Comparison of ENCODE assay signal across 8 cellular contexts in the genomic region with DNA sequence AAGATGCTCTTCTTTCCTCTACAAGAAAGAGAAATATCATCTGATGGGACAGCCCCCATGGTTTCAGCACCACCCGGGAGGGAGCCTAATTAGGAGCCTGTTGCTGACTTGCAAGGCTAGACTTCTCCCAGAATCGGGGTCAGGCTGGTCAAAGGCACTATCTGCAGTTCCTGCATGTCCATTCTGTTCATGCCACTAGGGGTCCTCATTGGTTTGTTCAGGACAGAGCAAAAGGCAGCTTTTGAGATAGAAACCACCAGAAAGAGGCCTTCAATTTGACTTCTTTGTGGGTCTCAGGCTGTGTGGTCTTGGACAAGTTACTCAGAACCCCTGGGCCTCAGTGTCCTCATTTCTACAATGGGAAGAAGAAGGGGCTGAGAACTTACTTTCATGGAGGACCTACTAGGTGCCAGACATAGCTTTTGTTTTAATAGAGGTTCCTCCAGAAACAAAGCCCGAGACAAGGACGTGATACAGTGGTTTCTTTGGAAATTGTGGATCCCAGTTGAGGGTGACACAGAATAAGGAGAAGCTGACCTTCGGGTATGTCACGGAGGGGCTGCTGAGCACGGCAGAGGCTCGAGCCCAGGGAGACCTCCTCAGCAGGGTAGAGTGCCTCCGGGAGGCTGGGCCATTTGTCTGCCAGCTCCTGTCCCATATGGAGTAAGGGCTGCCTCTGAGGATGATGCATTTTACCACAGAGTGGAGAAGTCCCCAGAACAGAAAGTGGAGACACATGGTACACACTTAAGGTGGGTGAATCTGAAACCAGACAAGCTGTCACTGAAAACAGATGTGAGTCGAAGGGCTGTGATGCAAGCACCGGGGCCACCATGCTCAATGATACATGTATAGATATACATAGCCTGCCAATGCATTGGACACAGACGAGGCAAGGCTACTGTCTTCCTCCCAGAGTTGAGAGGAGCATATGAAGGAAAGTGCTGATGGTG. TPM values are rescaled to one million over a fixed set of nuclear protein-coding genes. Genes with fewer than 3 reads are reported as not detected.
DNase-seq lines count a peak whose midpoint lies in the region; ATAC-seq, FAIRE-seq and TF ChIP-seq lines count a peak whose summit lies in the region.

No MANE protein-coding gene starts in this region.

- H3K4me1 Mint-ChIP-seq in activated naive CD4-positive, alpha-beta T cell treated with anti-CD3 and anti-CD28 coated beads, Interleukin-2, amount 10 ng/mL, durations not matched to agents 7 days and 5 days: no peaks in the 10 kb centered on the region

- peaks cover 0 to 4% of the 10 kb centered on the region in 2 donors for H3K27me3 ChIP-seq in tibial artery

- no peaks in the 10 kb centered on the region for H3K9me3 Mint-ChIP-seq in activated naive CD4-positive, alpha-beta T cell treated with anti-CD3 and anti-CD28 coated beads, Interleukin-2, amount 10 ng/mL, durations not matched to agents 7 days and 5 days

- intact Hi-C loops in kidney (cut with DNase I) (no loop called here), tibial artery (cut with DNase I; ENCODE audit: low total_unique reads) (no loop called here)

- peak; percentile 65 for ATAC-seq in GM19043 (IDR thresholded peaks at IDR 0.05; ENCODE audit: low read depth, unreplicated experiment)
- peak; percentile 79 for ATAC-seq in HG03103 (IDR thresholded peaks at IDR 0.05; ENCODE audit: low read depth, unreplicated experiment)

- peak; percentile 60 for TF ChIP-seq CTCF in D721Med (IDR thresholded peaks at IDR 0.05; ENCODE audit: insufficient read depth, missing control alignments)
- peak; percentile 72 for TF ChIP-seq CTCF in astrocyte of the spinal cord (IDR thresholded peaks at IDR 0.05; ENCODE audit: low read depth, low read length)
- peak; percentile 47 for TF ChIP-seq CTCF in kidney (IDR thresholded peaks at IDR 0.05; ENCODE audit: borderline replicate concordance, extremely low read depth, insufficient read depth)
- peak in 1 of 2 experiments; percentile 5 for TF ChIP-seq CTCF in tibial artery (IDR thresholded peaks at IDR 0.05)

- H3K9me3 ChIP-seq in kidney (ENCODE audit: control insufficient read depth in 1 of 2, low read length in 2 of 2) (no peaks in the 10 kb centered on the region), tibial artery (no peaks in the 10 kb centered on the region)

- no peaks in the 10 kb centered on the region for H3K27me3 Mint-ChIP-seq in activated naive CD4-positive, alpha-beta T cell treated with anti-CD3 and anti-CD28 coated beads, Interleukin-2, amount 10 ng/mL, durations not matched to agents 7 days and 5 days

- no peaks in the 10 kb centered on the region for H3K36me3 Mint-ChIP-seq in activated naive CD4-positive, alpha-beta T cell treated with anti-CD3 and anti-CD28 coated beads, Interleukin-2, amount 10 ng/mL, durations not matched to agents 7 days and 5 days

- CTCF ChIA-PET in activated naive CD4-positive, alpha-beta T cell treated with anti-CD3 and anti-CD28 coated beads, Interleukin-2, amount 10 ng/mL, durations not matched to agents 7 days and 5 days (lab: Charles Lee): interaction anchor here (1.1 kb wide), 1 partner anchor 70 kb away, joined by 4 read pairs; no protein-coding TSS in a partner anchor

- no peak for FAIRE-seq in D721Med (lab: Jason Lieb, UNC)
- no peak for FAIRE-seq in kidney (lab: Jason Lieb, UNC)

- H3K4me3 ChIP-seq in astrocyte of the spinal cord (ENCODE audit: low read depth, low read length) (no peak overlapping the region), kidney (ENCODE audit: low read length in 2 of 2) (no peak overlapping the region), tibial artery (no peak overlapping the region)

- H3K27ac ChIP-seq in kidney (ENCODE audit: low read depth in 2 of 2, low read length in 2 of 2) (no peak overlapping the region), tibial artery (no peak overlapping the region)

- no peak overlapping the region for H3K4me3 Mint-ChIP-seq in activated naive CD4-positive, alpha-beta T cell treated with anti-CD3 and anti-CD28 coated beads, Interleukin-2, amount 10 ng/mL, durations not matched to agents 7 days and 5 days

- no peaks in the 10 kb centered on the region for H3K4me1 ChIP-seq in kidney (ENCODE audit: control insufficient read depth in 1 of 2, insufficient read depth in 1 of 2, low read depth in 1 of 2, low read length in 2 of 2)
- H3K4me1 ChIP-seq in tibial artery: no peaks in the 10 kb centered on the region

- H3K36me3 ChIP-seq in kidney (ENCODE audit: control insufficient read depth in 1 of 2, insufficient read depth in 2 of 2, low read length in 2 of 2) (no peaks in the 10 kb centered on the region), tibial artery (no peaks in the 10 kb centered on the region)

- DNase-seq in D721Med (ENCODE audit: insufficient read length, low spot score): no peak
- DNase-seq in NCI-H345 (lab: John Stamatoyannopoulos, UW): peak; percentile 46
- DNase-seq in astrocyte of the spinal cord (ENCODE audit: low read depth, low spot score): peak; percentile 45
- DNase-seq in kidney: no peak
- no peak for DNase-seq in tibial artery
- DNase-seq in activated naive CD4-positive, alpha-beta T cell treated with anti-CD3 and anti-CD28 coated beads, Interleukin-2, amount 10 ng/mL, durations not matched to agents 7 days and 5 days: no peak

- H3K27ac Mint-ChIP-seq in activated naive CD4-positive, alpha-beta T cell treated with anti-CD3 and anti-CD28 coated beads, Interleukin-2, amount 10 ng/mL, durations not matched to agents 7 days and 5 days: no peak overlapping the region

- H3K9ac ChIP-seq in kidney (ENCODE audit: low read length in 2 of 2): no peak overlapping the region

- in situ Hi-C loops in astrocyte of the spinal cord (cut with HindIII; ENCODE audit: low sequenced_read_pairs): no loop called here

RNA-seq across cellular contexts. Expression of gene NEUROD6, which starts 33.1 kb away (rescaled TPM):
- not detected for total RNA-seq in kidney
- not detected for polyA plus RNA-seq in kidney (ENCODE audit: insufficient read depth, low read depth, low replicate concordance)

Comparison
In these comparisons a context has a peak if more than half of its experiments do, and no peak if none do; other contexts are left out.
1. DNase-seq: peak in NCI-H345 (single experiment) and astrocyte of the spinal cord (single experiment); none in D721Med (single experiment), kidney (single experiment), tibial artery (0 of 2) and activated naive CD4-positive, alpha-beta T cell treated with anti-CD3 and anti-CD28 coated beads, Interleukin-2, amount 10 ng/mL, durations not matched to agents 7 days and 5 days (single experiment).